Comparison of ENCODE assay signal across 20 cellular contexts in the genomic region with DNA sequence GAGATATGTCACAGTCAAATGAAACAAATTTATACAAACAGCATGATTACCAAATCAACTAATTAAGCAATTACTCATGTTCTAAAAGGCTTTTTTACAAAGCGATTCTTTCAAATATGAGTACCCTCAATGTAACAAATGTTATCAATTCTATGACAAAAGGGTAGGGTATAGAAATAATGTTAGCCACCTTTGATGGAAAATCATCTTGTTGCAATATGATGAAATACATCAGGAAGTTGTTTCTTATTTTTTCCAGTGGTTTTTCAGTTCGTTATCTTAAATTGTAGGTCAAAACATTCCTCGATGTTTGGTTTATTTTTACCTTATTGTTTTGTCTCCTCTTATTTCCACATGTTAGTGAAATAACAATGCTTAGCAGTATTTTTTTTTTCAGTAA. TPM values are rescaled to one million over a fixed set of nuclear protein-coding genes. Genes with fewer than 3 reads are reported as not detected.
DNase-seq lines count a peak whose midpoint lies in the region; ATAC-seq, FAIRE-seq and TF ChIP-seq lines count a peak whose summit lies in the region.
"Had no signal": no experiment of that assay in that cellular context is flagged by ENCODE, and none has a peak within 500 bp of the region (broad histone marks: within the 10 kb centered on the region; RNA-seq: fewer than 3 reads in every experiment).

No MANE protein-coding gene starts in this region.

- H3F3A ChIP-seq in PC-9 (ENCODE audit: insufficient read depth, low read depth): peaks cover 22% of the 10 kb centered on the region

- intact Hi-C loops in right cardiac atrium (cut with DNase I): loop anchor here in 2 of 4 donors (5.0 to 10.0 kb wide), 2 partner anchors 50 to 62 kb away; no protein-coding TSS in a partner anchor
- intact Hi-C loops in PC-9 (cut with micrococcal nuclease; ENCODE audit: unreplicated experiment): no loop called here
- intact Hi-C loops in endothelial cell of umbilical vein (cut with micrococcal nuclease): loop anchor here (1.0 kb wide), 1 partner anchor 59 kb away; no protein-coding TSS in a partner anchor

- BruUV-seq in PC-9 (replicated peaks; lab: Mats Ljungman, UMichigan): no TSS peak
- BruUV-seq in endothelial cell of umbilical vein (replicated peaks; lab: Mats Ljungman, UMichigan): no TSS peak

- H3K4me1 ChIP-seq in right atrium auricular region: peaks cover 0 to 93% of the 10 kb centered on the region in 2 donors
- H3K4me1 ChIP-seq in right cardiac atrium (ENCODE audit: control insufficient read depth, insufficient read depth, low read length): peaks cover 6% of the 10 kb centered on the region
- peaks cover 63% of the 10 kb centered on the region for H3K4me1 ChIP-seq in PC-9 (replicated peaks; ENCODE audit: insufficient read depth)
- H3K4me1 ChIP-seq in endothelial cell of umbilical vein (ENCODE audit: control insufficient read depth, extremely low read depth, insufficient read depth, low read length): peaks cover 62% of the 10 kb centered on the region

- no peak for TF ChIP-seq CTCF in right atrium auricular region (IDR thresholded peaks at IDR 0.05)
- no peak for TF ChIP-seq CTCF in PC-9 (conservative IDR thresholded peaks at IDR 0.05)
- no peak for TF ChIP-seq CTCF in endothelial cell of umbilical vein (IDR thresholded peaks at IDR 0.05; ENCODE audit: extremely low read depth in 1 of 2, insufficient read depth in 1 of 2, low read depth in 1 of 2, low read length in 2 of 2)

- DNase-seq in right atrium auricular region (ENCODE audit: low spot score): no peak
- DNase-seq in right cardiac atrium: no peak
- DNase-seq in PC-9: no peak
- DNase-seq in endothelial cell of umbilical vein (ENCODE audit: low read depth, low spot score): no peak
- DNase-seq in stimulated activated CD4-positive, alpha-beta T cell treated with anti-CD3 and anti-CD28 coated beads, Interleukin-4, amount 100 ng/mL, for 1 hour: no peak
- DNase-seq in activated CD4-positive, alpha-beta T cell treated with anti-CD3 and anti-CD28 coated beads for 48 hours: no peak
- DNase-seq: Calu3; CD8-positive, alpha-beta T cell; DMS53; EL; KG1; NCI-H1417 treated with DMSO at 0.1 percent for 48 hours; NCI-H187 treated with DMSO at 0.1 percent for 48 hours; NCI-H226; NCI-H524; NCI-H82; SHP77 had no signal

- no peaks in the 10 kb centered on the region for H3K9me1 ChIP-seq in endothelial cell of umbilical vein (replicated peaks; ENCODE audit: control insufficient read depth, extremely low read depth, insufficient read depth, low read length)

- ATAC-seq in right cardiac atrium (no peak), HG03045 (IDR thresholded peaks at IDR 0.05; ENCODE audit: unreplicated experiment) (no peak)
- ATAC-seq: CD8-positive, alpha-beta T cell had no signal

- no peak for TF ChIP-seq POLR2A in endothelial cell of umbilical vein (IDR thresholded peaks at IDR 0.05; ENCODE audit: low read depth, low read length)

- H3K9me3 ChIP-seq in right atrium auricular region (no peaks in the 10 kb centered on the region), right cardiac atrium (ENCODE audit: control insufficient read depth, low read length) (no peaks in the 10 kb centered on the region), PC-9 (ENCODE audit: insufficient read depth, low read depth) (0 out of 2 replicates have a peak, but pooled peaks cover 7% of the 10 kb centered on the region), endothelial cell of umbilical vein (replicated peaks; ENCODE audit: control insufficient read depth, insufficient read depth, low read length) (no peaks in the 10 kb centered on the region)

- H3K36me3 ChIP-seq in right atrium auricular region (no peaks in the 10 kb centered on the region), PC-9 (ENCODE audit: low read depth) (no peaks in the 10 kb centered on the region), endothelial cell of umbilical vein (ENCODE audit: control insufficient read depth in 2 of 2, extremely low read depth in 1 of 2, insufficient read depth in 2 of 2, low read length in 2 of 2) (no peaks in the 10 kb centered on the region)
- H3K36me3 ChIP-seq: BLaER1 had no signal

- POLR2A ChIA-PET in PC-9 (lab: Charles Lee; ENCODE audit: unreplicated experiment): no interaction called here
- POLR2A ChIA-PET in endothelial cell of umbilical vein (lab: Charles Lee): no interaction called here

- H3K27ac ChIP-seq in right atrium auricular region: peak overlapping the region; percentile 23 to 100
- no peak overlapping the region for H3K27ac ChIP-seq in right cardiac atrium (ENCODE audit: low read length)
- H3K27ac ChIP-seq in PC-9: no peak overlapping the region
- no peak overlapping the region for H3K27ac ChIP-seq in endothelial cell of umbilical vein (ENCODE audit: insufficient read depth, low read depth, low read length)
- H3K27ac ChIP-seq: BLaER1, SK-N-MC had no signal

- H3K9ac ChIP-seq in endothelial cell of umbilical vein (replicated peaks; ENCODE audit: extremely low read depth, insufficient read depth, low read length): no peak overlapping the region
- H3K9ac ChIP-seq: BLaER1 had no signal

- 63% methylated on average over 3 of the region's 3 CpGs for WGBS in right cardiac atrium

- H3K9me2 ChIP-seq in PC-9 (ENCODE audit: insufficient read depth): no peaks in the 10 kb centered on the region

- CTCF ChIA-PET in PC-9 (lab: Charles Lee) (no interaction called here), endothelial cell of umbilical vein (lab: Charles Lee) (interaction anchor here (0.7 to 1.7 kb wide), 6 partner anchors 27 to 93 kb away, joined by 3 to 6 read pairs (median 4); no protein-coding TSS in a partner anchor)

- no peak for FAIRE-seq in endothelial cell of umbilical vein (lab: Jason Lieb, UNC)

- H2AFZ ChIP-seq in PC-9 (no peak overlapping the region), endothelial cell of umbilical vein (ENCODE audit: low read depth, low read length) (no peak overlapping the region)

- peaks cover 100% of the 10 kb centered on the region for H3K79me2 ChIP-seq in PC-9 (ENCODE audit: low read depth)
- H3K79me2 ChIP-seq in endothelial cell of umbilical vein (ENCODE audit: control insufficient read depth, insufficient read depth, low read length): peaks cover 100% of the 10 kb centered on the region

- H4K20me1 ChIP-seq in PC-9 (ENCODE audit: insufficient read depth): peaks cover 22% of the 10 kb centered on the region
- H4K20me1 ChIP-seq in endothelial cell of umbilical vein (replicated peaks; ENCODE audit: control insufficient read depth, extremely low read depth, insufficient read depth, low read length): peaks cover 11% of the 10 kb centered on the region

- no peaks in the 10 kb centered on the region for H3K27me3 ChIP-seq in right atrium auricular region
- no peaks in the 10 kb centered on the region for H3K27me3 ChIP-seq in right cardiac atrium (ENCODE audit: control insufficient read depth, insufficient read depth)
- no peaks in the 10 kb centered on the region for H3K27me3 ChIP-seq in PC-9 (ENCODE audit: insufficient read depth, low read depth)
- no peaks in the 10 kb centered on the region for H3K27me3 ChIP-seq in endothelial cell of umbilical vein (ENCODE audit: control insufficient read depth in 2 of 2, insufficient read depth in 2 of 2, low read length in 2 of 2)

- dilution Hi-C loops in endothelial cell of umbilical vein (cut with MboI; ENCODE audit: extremely low pct_ligation_motif_present, low sequenced_read_pairs): loop anchor here (10.0 kb wide), 1 partner anchor 72 kb away; no protein-coding TSS in a partner anchor

- no peak overlapping the region for H3K4me3 ChIP-seq in right atrium auricular region
- no peak overlapping the region for H3K4me3 ChIP-seq in right cardiac atrium (ENCODE audit: low read length)
- H3K4me3 ChIP-seq in PC-9: no peak overlapping the region
- H3K4me3 ChIP-seq in endothelial cell of umbilical vein (replicated peaks in 1 of 3; ENCODE audit: insufficient read depth in 1 of 3, low read depth in 1 of 3, low read length in 3 of 3): no peak overlapping the region
- H3K4me3 ChIP-seq: BLaER1 had no signal

- H3K4me2 ChIP-seq in PC-9 (peak overlapping the region; percentile 47; the same call in 1 of the 2 replicates), endothelial cell of umbilical vein (ENCODE audit: insufficient read depth, low read length) (peak overlapping the region; percentile 79)
- H3K4me2 ChIP-seq: BLaER1 had no signal

TF ChIP-seq in endothelial cell of umbilical vein, 7 proteins besides CTCF, POLR2A, EP300 and RAD21 (continues in another document):
- no peak for TF ChIP-seq POLR2AphosphoS5 (IDR thresholded peaks at IDR 0.05; ENCODE audit: insufficient read depth, low read depth, low read length)
- TF ChIP-seq JUN (IDR thresholded peaks at IDR 0.05; ENCODE audit: borderline replicate concordance, insufficient read depth, insufficient read length, low read depth): no peak
- TF ChIP-seq, protein P1, sequence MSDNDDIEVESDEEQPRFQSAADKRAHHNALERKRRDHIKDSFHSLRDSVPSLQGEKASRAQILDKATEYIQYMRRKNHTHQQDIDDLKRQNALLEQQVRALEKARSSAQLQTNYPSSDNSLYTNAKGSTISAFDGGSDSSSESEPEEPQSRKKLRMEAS (IDR thresholded peaks at IDR 0.05; ENCODE audit: insufficient read depth, insufficient read length): no peak
- TF ChIP-seq MYC (IDR thresholded peaks at IDR 0.05; ENCODE audit: low read depth, low read length): no peak

RNA-seq across cellular contexts. Expression of gene ARHGEF12, which starts 6.5 kb away (rescaled TPM):
- total RNA-seq in right atrium auricular region (10 to 100 TPM; 84.0 to 87.2 TPM), right cardiac atrium (100 to 1,000 TPM in 2 of 4 donors, 10 to 100 TPM in 2; 93.1 to 112 (median 97.3) TPM), PC-9 (2021) (61.5 and 76.5 TPM in 2 replicates), endothelial cell of umbilical vein (117 and 125 TPM in 2 replicates)
- polyA plus RNA-seq in right cardiac atrium (26.1 TPM), endothelial cell of umbilical vein (14.9 and 20.9 TPM in 2 replicates)
- 27.0 and 27.4 TPM in 2 replicates for polyA plus RNA-seq in endothelial cell of umbilical vein (2011; cell fraction: cytosol; rRNA removed)
- polyA plus RNA-seq in endothelial cell of umbilical vein (2011; cell fraction: nucleus; rRNA removed): 58.1 and 68.0 TPM in 2 replicates
- 57.0 and 70.0 TPM in 2 replicates for polyA plus RNA-seq in endothelial cell of umbilical vein (2012)
- polyA minus RNA-seq in endothelial cell of umbilical vein: 143 and 149 TPM in 2 replicates
- 36.9 TPM for polyA minus RNA-seq in endothelial cell of umbilical vein (2011; cell fraction: cytosol; rRNA and poly(A)+ RNA removed)
- 185 and 261 TPM in 2 replicates for polyA minus RNA-seq in endothelial cell of umbilical vein (2011; cell fraction: nucleus; rRNA and poly(A)+ RNA removed)

RNA-seq across cellular contexts. Expression of gene TLCD5, which starts 17.6 kb away (rescaled TPM):
- total RNA-seq in right atrium auricular region (10 to 100 TPM; 11.3 to 18.7 TPM), right cardiac atrium (10 to 100 TPM; 15.7 to 21.3 (median 17.0) TPM), PC-9 (2021) (6.0 and 7.7 TPM in 2 replicates), endothelial cell of umbilical vein (6.1 and 6.3 TPM in 2 replicates)
- polyA plus RNA-seq in right cardiac atrium (7.5 TPM), endothelial cell of umbilical vein (8.3 and 9.7 TPM in 2 replicates)
- polyA plus RNA-seq in endothelial cell of umbilical vein (2011; cell fraction: cytosol; rRNA removed): 5.7 and 6.1 TPM in 2 replicates
- 11.1 and 16.9 TPM in 2 replicates for polyA plus RNA-seq in endothelial cell of umbilical vein (2011; cell fraction: nucleus; rRNA removed)
- 6.6 and 8.1 TPM in 2 replicates for polyA plus RNA-seq in endothelial cell of umbilical vein (2012)
- 9.5 and 15.5 TPM in 2 replicates for polyA minus RNA-seq in endothelial cell of umbilical vein
- 3.8 TPM for polyA minus RNA-seq in endothelial cell of umbilical vein (2011; cell fraction: cytosol; rRNA and poly(A)+ RNA removed)
- polyA minus RNA-seq in endothelial cell of umbilical vein (2011; cell fraction: nucleus; rRNA and poly(A)+ RNA removed): 5.4 and 10.4 TPM in 2 replicates

Comparison
In these comparisons a context has a peak if more than half of its experiments do, and no peak if none do; other contexts are left out.
1. H3K27ac ChIP-seq: peak in right atrium auricular region (2 of 2); none in right cardiac atrium (single experiment), PC-9 (single experiment) and endothelial cell of umbilical vein (single experiment).